In genomic region chrX:129945131-129945530, GRCh38 we compare ENCODE assay signal across 18 cellular contexts.
"Had no signal": no experiment of that assay in that cellular context is flagged by ENCODE, and none has a peak within 500 bp of the region (broad histone marks: within the 10 kb centered on the region; RNA-seq: fewer than 3 reads in every experiment).

No MANE protein-coding gene starts in this region.

- H3K9me3 ChIP-seq: lower lobe of right lung, spleen, suprapubic skin had no signal

- H3K27me3 Mint-ChIP-seq: activated naive CD8-positive, alpha-beta T cell treated with anti-CD3 and anti-CD28 coated beads, Interleukin-2, amount 50 U/mL, for 24 hours; stimulated activated naive CD8-positive, alpha-beta T cell treated with anti-CD3 and anti-CD28 coated beads, Interleukin-15, Interleukin-2, amounts not matched to agents 100 ng/mL and 50 ng/mL, for 24 hours had no signal

- H3K27me3 ChIP-seq: cardiac muscle cell, spleen, suprapubic skin had no signal

- H3K4me3 Mint-ChIP-seq: activated naive CD4-positive, alpha-beta T cell treated with anti-CD3 and anti-CD28 coated beads for 36 hours; activated naive CD8-positive, alpha-beta T cell treated with anti-CD3 and anti-CD28 coated beads, Interleukin-2, amount 50 U/mL, for 24 hours; immature natural killer cell; mesothelial cell of epicardium; nephron progenitor cell; stimulated activated naive CD8-positive, alpha-beta T cell treated with anti-CD3 and anti-CD28 coated beads, Interleukin-15, Interleukin-2, amounts not matched to agents 100 ng/mL and 50 ng/mL, for 24 hours; type B pancreatic cell had no signal

- H3K27ac ChIP-seq: cardiac muscle cell, lower lobe of right lung, spleen, suprapubic skin had no signal

- H3K36me3 Mint-ChIP-seq: immature natural killer cell, type B pancreatic cell had no signal

- H3K27ac Mint-ChIP-seq: activated naive CD4-positive, alpha-beta T cell treated with anti-CD3 and anti-CD28 coated beads for 36 hours; activated naive CD8-positive, alpha-beta T cell treated with anti-CD3 and anti-CD28 coated beads, Interleukin-2, amount 50 U/mL, for 24 hours; immature natural killer cell; mesothelial cell of epicardium; nephron progenitor cell; stimulated activated naive CD8-positive, alpha-beta T cell treated with anti-CD3 and anti-CD28 coated beads, Interleukin-15, Interleukin-2, amounts not matched to agents 100 ng/mL and 50 ng/mL, for 24 hours; type B pancreatic cell had no signal

- H3K36me3 ChIP-seq: cardiac muscle cell, lower lobe of right lung, spleen, suprapubic skin had no signal

- H3K4me3 ChIP-seq: cardiac muscle cell, lower lobe of right lung, spleen, suprapubic skin had no signal

- H3K9me3 Mint-ChIP-seq: activated naive CD4-positive, alpha-beta T cell treated with anti-CD3 and anti-CD28 coated beads for 36 hours; activated naive CD8-positive, alpha-beta T cell treated with anti-CD3 and anti-CD28 coated beads, Interleukin-2, amount 50 U/mL, for 24 hours; immature natural killer cell; stimulated activated naive CD8-positive, alpha-beta T cell treated with anti-CD3 and anti-CD28 coated beads, Interleukin-15, Interleukin-2, amounts not matched to agents 100 ng/mL and 50 ng/mL, for 24 hours; type B pancreatic cell had no signal

- DNase-seq: activated CD4-positive, alpha-beta T cell treated with anti-CD3 and anti-CD28 coated beads, Interleukin-2, amount 50 U/mL, for 4 hours; activated CD4-positive, CD25-positive, alpha-beta regulatory T cell treated with anti-CD3 and anti-CD28 coated beads, Interleukin-2, amount 50 U/mL, for 72 hours; activated naive CD4-positive, alpha-beta T cell treated with anti-CD3 and anti-CD28 coated beads for 36 hours; activated naive CD8-positive, alpha-beta T cell treated with anti-CD3 and anti-CD28 coated beads, Interleukin-2, amount 50 U/mL, for 24 hours; activated T-cell treated with anti-CD3 and anti-CD28 coated beads for 4 hours; erythroblast; foreskin melanocyte; head of caudate nucleus; immature natural killer cell; left colon; lower lobe of right lung; nephron progenitor cell; spleen had no signal

- H3K4me1 Mint-ChIP-seq: activated naive CD8-positive, alpha-beta T cell treated with anti-CD3 and anti-CD28 coated beads, Interleukin-2, amount 50 U/mL, for 24 hours; immature natural killer cell; mesothelial cell of epicardium had no signal

- H3K4me1 ChIP-seq: lower lobe of right lung, spleen, suprapubic skin had no signal
